Comparison of ENCODE assay signal across 16 cellular contexts in genomic region chr14:23147676-23148075, GRCh38. TPM values are rescaled to one million over a fixed set of nuclear protein-coding genes. Genes with fewer than 3 reads are reported as not detected.
DNase-seq lines count a peak whose midpoint lies in the region; ATAC-seq and TF ChIP-seq lines count a peak whose summit lies in the region.
"Had no signal": no experiment of that assay in that cellular context is flagged by ENCODE, and none has a peak within 500 bp of the region (broad histone marks: within the 10 kb centered on the region; RNA-seq: fewer than 3 reads in every experiment).

No MANE protein-coding gene starts in this region.

- no peak overlapping the region for H3K27ac Mint-ChIP-seq in HFFc6
- H3K27ac Mint-ChIP-seq: activated CD4-positive, alpha-beta T cell treated with anti-CD3 and anti-CD28 coated beads, Interleukin-2, amount 10 ng/mL, durations not matched to agents 7 days and 5 days; CD8-positive, alpha-beta T cell had no signal

- in situ Hi-C loops in gastrocnemius medialis (cut with MboI; ENCODE audit: low sequenced_read_pairs in 4 of 4): no loop called here

- H3K27me3 Mint-ChIP-seq in HFFc6 (ENCODE audit: insufficient read depth): no peaks in the 10 kb centered on the region; the same call in none of the 2 replicates

- H3K27ac ChIP-seq in gastrocnemius medialis: peak overlapping the region; percentile 90 to 97 (median 96)
- H3K27ac ChIP-seq in spleen: no peak overlapping the region

- H3K4me1 ChIP-seq in gastrocnemius medialis (peaks cover 88% of the 10 kb centered on the region in 2 donors), spleen (no peaks in the 10 kb centered on the region)

- H3K9me3 ChIP-seq in gastrocnemius medialis: no peaks in the 10 kb centered on the region
- no peaks in the 10 kb centered on the region for H3K9me3 ChIP-seq in spleen

- H3K9me3 Mint-ChIP-seq in HFFc6: no peaks in the 10 kb centered on the region
- H3K9me3 Mint-ChIP-seq: activated CD4-positive, alpha-beta T cell treated with anti-CD3 and anti-CD28 coated beads, Interleukin-2, amount 10 ng/mL, durations not matched to agents 7 days and 5 days; activated naive CD4-positive, alpha-beta T cell treated with anti-CD3 and anti-CD28 coated beads, Interleukin-2, amount 50 U/mL, for 72 hours; CD8-positive, alpha-beta T cell had no signal

- H3K4me3 ChIP-seq in gastrocnemius medialis: no peak overlapping the region
- no peak overlapping the region for H3K4me3 ChIP-seq in spleen

- peaks cover 12% of the 10 kb centered on the region for H3K36me3 Mint-ChIP-seq in HFFc6 (ENCODE audit: low read depth)
- H3K36me3 Mint-ChIP-seq: activated naive CD4-positive, alpha-beta T cell treated with anti-CD3 and anti-CD28 coated beads, Interleukin-2, amount 50 U/mL, for 72 hours; CD8-positive, alpha-beta T cell had no signal

- H3K36me3 ChIP-seq in gastrocnemius medialis (peaks cover 0 to 8% of the 10 kb centered on the region in 2 donors), spleen (peaks cover 0 to 2% (median 0%) of the 10 kb centered on the region in 6 donors)

- no peak overlapping the region for H3K4me3 Mint-ChIP-seq in HFFc6
- H3K4me3 Mint-ChIP-seq: activated CD4-positive, alpha-beta T cell treated with anti-CD3 and anti-CD28 coated beads, Interleukin-2, amount 10 ng/mL, durations not matched to agents 7 days and 5 days; CD8-positive, alpha-beta T cell; neural crest cell had no signal

- peaks cover 50% of the 10 kb centered on the region for H3K4me1 Mint-ChIP-seq in HFFc6 (ENCODE audit: low read depth)
- H3K4me1 Mint-ChIP-seq: activated CD4-positive, alpha-beta T cell treated with anti-CD3 and anti-CD28 coated beads, Interleukin-2, amount 10 ng/mL, durations not matched to agents 7 days and 5 days; neural crest cell had no signal

- peak; percentile 49 for DNase-seq in HFFc6
- peak; percentile 70 for DNase-seq in astrocyte of the hippocampus (ENCODE audit: low read depth, low spot score)
- peak in 26 of 42 donors; percentile 12 to 78 (median 44) for DNase-seq in head of caudate nucleus
- DNase-seq in gastrocnemius medialis: peak; percentile 53 to 55
- DNase-seq in ureter (ENCODE audit: low spot score): no peak
- DNase-seq in activated naive CD4-positive, alpha-beta T cell treated with Interleukin-2 at 50 U/mL for 16 hours: no peak
- DNase-seq in spleen: no peak
- DNase-seq: activated CD4-positive, alpha-beta T cell treated with anti-CD3 and anti-CD28 coated beads, Interleukin-2, amount 10 ng/mL, durations not matched to agents 7 days and 5 days; CD8-positive, alpha-beta T cell; MM.1S; NCI-H774; stimulated activated CD4-positive, alpha-beta T cell treated with anti-CD3 and anti-CD28 coated beads, Interleukin-4, amount 100 ng/mL, for 1 hour had no signal

- intact Hi-C loops in head of caudate nucleus (cut with DNase I): no loop called here
- intact Hi-C loops in gastrocnemius medialis (cut with DNase I; ENCODE audit: low total_unique reads): no loop called here
- intact Hi-C loops in spleen (cut with DNase I; ENCODE audit: low total_unique reads): no loop called here

- H3K27me3 ChIP-seq in gastrocnemius medialis: no peaks in the 10 kb centered on the region
- H3K27me3 ChIP-seq in spleen (replicated peaks in 1 of 7): no peaks in the 10 kb centered on the region

- TF ChIP-seq CTCF in HFFc6 (IDR thresholded peaks at IDR 0.05): no peak
- no peak for TF ChIP-seq CTCF in gastrocnemius medialis (IDR thresholded peaks at IDR 0.05 in 4 of 5, conservative IDR thresholded peaks at IDR 0.05 in 1 of 5)
- no peak for TF ChIP-seq CTCF in spleen (IDR thresholded peaks at IDR 0.05 in 8 of 11, conservative IDR thresholded peaks at IDR 0.05 in 3 of 11)

- peak in 1 of 2 donors; percentile 15 for ATAC-seq in gastrocnemius medialis
- no peak for ATAC-seq in HG03135 (IDR thresholded peaks at IDR 0.05; ENCODE audit: unreplicated experiment)
- ATAC-seq: activated naive CD4-positive, alpha-beta T cell treated with anti-CD3 and anti-CD28 coated beads, Interleukin-2, amount 50 U/mL, for 72 hours; CD8-positive, alpha-beta T cell had no signal

- TF ChIP-seq POLR2A in gastrocnemius medialis (IDR thresholded peaks at IDR 0.05) (no peak), spleen (IDR thresholded peaks at IDR 0.05) (no peak)

- 71 to 100% (median 93%) methylated on average over 1 of the region's 1 CpG for WGBS in spleen, 5 donors

RNA-seq across cellular contexts. Expression of gene CEBPE, which starts 28.6 kb away (rescaled TPM):
- total RNA-seq in HFFc6 (2021; fragmentation: NEBNext Ultra II Directional; extraction: Animal tissue kit (Norgen Biotek cat#: 25700)): not detected
- total RNA-seq in gastrocnemius medialis (not detected), ureter (not detected), spleen (1 to 10 TPM in 4 of 7 donors, under 1 TPM in 3; 0.64 to 9.6 (median 1.6) TPM)
- 1 to 10 TPM; 1.2 to 3.5 (median 1.3) TPM for polyA plus RNA-seq in spleen
- total RNA-seq: CD8-positive, alpha-beta T cell; neural crest cell had no signal
- polyA plus RNA-seq: keratinocyte had no signal

RNA-seq across cellular contexts. Expression of gene SLC7A8, which starts 35.8 kb away (rescaled TPM):
- 10 to 100 TPM; 13.0 to 24.2 (median 23.3) TPM for total RNA-seq in HFFc6 (2021; fragmentation: NEBNext Ultra II Directional; extraction: Animal tissue kit (Norgen Biotek cat#: 25700))
- total RNA-seq in gastrocnemius medialis: 100 to 1,000 TPM in 1 of 4 donors, 10 to 100 TPM in 3; 34.5 to 199 (median 63.7) TPM
- 58.5 TPM for total RNA-seq in ureter
- 100 to 1,000 TPM in 1 of 7 donors, 10 to 100 TPM in 6; 23.5 to 106 (median 68.0) TPM for total RNA-seq in spleen
- 1 to 10 TPM; 3.5 to 8.7 (median 6.7) TPM for polyA plus RNA-seq in spleen

RNA-seq across cellular contexts. Expression of gene CIROP, which starts 42.9 kb away (rescaled TPM):
- total RNA-seq in HFFc6 (2021; fragmentation: NEBNext Ultra II Directional; extraction: Animal tissue kit (Norgen Biotek cat#: 25700)): not detected
- total RNA-seq in gastrocnemius medialis: not detected
- total RNA-seq in ureter: not detected
- total RNA-seq in spleen: not detected
- not detected for polyA plus RNA-seq in spleen
- total RNA-seq: activated CD4-positive, alpha-beta T cell treated with anti-CD3 and anti-CD28 coated beads, Interleukin-2, amount 10 ng/mL, durations not matched to agents 7 days and 5 days; activated naive CD4-positive, alpha-beta T cell treated with anti-CD3 and anti-CD28 coated beads, Interleukin-2, amount 50 U/mL, for 72 hours; CD8-positive, alpha-beta T cell; neural crest cell had no signal
- polyA plus RNA-seq: keratinocyte had no signal

RNA-seq across cellular contexts. Expression of gene C14orf119, which starts 52.4 kb away (rescaled TPM):
- 100 to 1,000 TPM in 4 of 6 experiments, 10 to 100 TPM in 2; 85.0 to 117 (median 103) TPM for total RNA-seq in HFFc6 (2021; fragmentation: NEBNext Ultra II Directional; extraction: Animal tissue kit (Norgen Biotek cat#: 25700))
- 10 to 100 TPM in 3 of 4 donors, 1 to 10 TPM in 1; 9.5 to 28.8 (median 13.8) TPM for total RNA-seq in gastrocnemius medialis
- total RNA-seq in ureter: 40.2 TPM
- 10 to 100 TPM; 34.3 to 43.2 (median 37.8) TPM for total RNA-seq in spleen
- 10 to 100 TPM; 28.0 to 47.0 (median 40.2) TPM for polyA plus RNA-seq in spleen

RNA-seq across cellular contexts. Expression of gene ACIN1, which starts 52.7 kb away (rescaled TPM):
- 100 to 1,000 TPM; 128 to 150 (median 142) TPM for total RNA-seq in HFFc6 (2021; fragmentation: NEBNext Ultra II Directional; extraction: Animal tissue kit (Norgen Biotek cat#: 25700))
- total RNA-seq in gastrocnemius medialis: 10 to 100 TPM; 61.9 to 74.8 (median 70.6) TPM
- total RNA-seq in ureter: 229 TPM
- total RNA-seq in spleen: 100 to 1,000 TPM; 148 to 228 (median 211) TPM
- polyA plus RNA-seq in spleen: 100 to 1,000 TPM in 2 of 3 donors, 10 to 100 TPM in 1; 59.2 to 126 (median 119) TPM

Comparison
In these comparisons a context has a peak if more than half of its experiments do, and no peak if none do; other contexts are left out.
1. DNase-seq: peak in HFFc6 (single experiment), astrocyte of the hippocampus (single experiment), head of caudate nucleus (26 of 42) and gastrocnemius medialis (2 of 2); none in ureter (single experiment), activated naive CD4-positive, alpha-beta T cell treated with Interleukin-2 at 50 U/mL for 16 hours (single experiment) and spleen (single experiment).
2. H3K27ac ChIP-seq: peak in gastrocnemius medialis (4 of 4); none in spleen (0 of 8).